ENCODE assay signal across 23 cellular contexts in genomic region chr18:62118324-62118723, GRCh38.
DNase-seq lines count a peak whose midpoint lies in the region; ATAC-seq, FAIRE-seq and TF ChIP-seq lines count a peak whose summit lies in the region.
"Had no signal": no experiment of that assay in that cellular context is flagged by ENCODE, and none has a peak within 500 bp of the region (broad histone marks: within the 10 kb centered on the region; RNA-seq: fewer than 3 reads in every experiment).

No MANE protein-coding gene starts in this region.

- H3K4me2 ChIP-seq in endothelial cell of umbilical vein (ENCODE audit: insufficient read depth, low read length): no peak overlapping the region
- no peak overlapping the region for H3K4me2 ChIP-seq in osteoblast (ENCODE audit: insufficient read depth, low read length)

- POLR2A ChIA-PET in endothelial cell of umbilical vein (lab: Charles Lee): no interaction called here

- ATAC-seq in HG03175 (IDR thresholded peaks at IDR 0.05; ENCODE audit: unreplicated experiment): no peak
- ATAC-seq in GM21515 (IDR thresholded peaks at IDR 0.05; ENCODE audit: unreplicated experiment): no peak
- no peak for ATAC-seq in GM21825 (IDR thresholded peaks at IDR 0.05; ENCODE audit: unreplicated experiment)
- ATAC-seq: activated CD4-positive, CD25-positive, alpha-beta regulatory T cell treated with anti-CD3 and anti-CD28 coated beads, Interleukin-2, amount 50 U/mL, for 24 hours; activated naive CD8-positive, alpha-beta T cell treated with anti-CD3 and anti-CD28 coated beads, Interleukin-2, amount 50 U/mL, for 24 hours; activated T-helper 17 cell treated with anti-CD3 and anti-CD28 coated beads, Interleukin-2, amount 50 U/mL, for 72 hours; natural killer cell; stimulated activated naive B cell treated with anti-CD40 and anti-IgM and Interleukin-4, amounts not matched to agents 10 μg/mL and 1 μg/mL and 100 μg/mL, for 72 hours had no signal

- H3K4me1 ChIP-seq in endothelial cell of umbilical vein (ENCODE audit: control insufficient read depth, extremely low read depth, insufficient read depth, low read length) (peaks cover 7% of the 10 kb centered on the region), osteoblast (ENCODE audit: insufficient read depth, low read length) (peaks cover 13% of the 10 kb centered on the region)

- no peak overlapping the region for H3K9ac ChIP-seq in endothelial cell of umbilical vein (replicated peaks; ENCODE audit: extremely low read depth, insufficient read depth, low read length)

- H3K27me3 ChIP-seq in endothelial cell of umbilical vein (ENCODE audit: control insufficient read depth in 2 of 2, insufficient read depth in 2 of 2, low read length in 2 of 2) (no peaks in the 10 kb centered on the region), osteoblast (ENCODE audit: insufficient read depth, low read length) (no peaks in the 10 kb centered on the region)
- H3K27me3 ChIP-seq: tibial artery had no signal

- H3K79me2 ChIP-seq in endothelial cell of umbilical vein (ENCODE audit: control insufficient read depth, insufficient read depth, low read length) (no peaks in the 10 kb centered on the region), osteoblast (ENCODE audit: insufficient read depth, low read length) (no peaks in the 10 kb centered on the region)

- H3K4me3 ChIP-seq in endothelial cell of umbilical vein (replicated peaks in 1 of 3; ENCODE audit: insufficient read depth in 1 of 3, low read depth in 1 of 3, low read length in 3 of 3) (no peak overlapping the region), osteoblast (ENCODE audit: insufficient read depth, low read length) (no peak overlapping the region)
- H3K4me3 ChIP-seq: tibial artery had no signal

- intact Hi-C loops in endothelial cell of umbilical vein (cut with micrococcal nuclease): no loop called here

- no peaks in the 10 kb centered on the region for H3K36me3 ChIP-seq in endothelial cell of umbilical vein (ENCODE audit: control insufficient read depth in 2 of 2, extremely low read depth in 1 of 2, insufficient read depth in 2 of 2, low read length in 2 of 2)
- H3K36me3 ChIP-seq in osteoblast (ENCODE audit: insufficient read depth, low read length): no peaks in the 10 kb centered on the region

- H2AFZ ChIP-seq in endothelial cell of umbilical vein (ENCODE audit: low read depth, low read length) (no peak overlapping the region), osteoblast (ENCODE audit: low read length) (no peak overlapping the region)

- dilution Hi-C loops in endothelial cell of umbilical vein (cut with MboI; ENCODE audit: extremely low pct_ligation_motif_present, low sequenced_read_pairs): no loop called here

- BruUV-seq in endothelial cell of umbilical vein (replicated peaks; lab: Mats Ljungman, UMichigan): no TSS peak

- no peaks in the 10 kb centered on the region for H4K20me1 ChIP-seq in endothelial cell of umbilical vein (replicated peaks; ENCODE audit: control insufficient read depth, extremely low read depth, insufficient read depth, low read length)
- H4K20me1 ChIP-seq in osteoblast (ENCODE audit: insufficient read depth, low read length): no peaks in the 10 kb centered on the region

- peak; percentile 88 for DNase-seq in EH (ENCODE audit: low read depth)
- DNase-seq in M059J (ENCODE audit: low read depth): peak; percentile 71
- DNase-seq in endothelial cell of umbilical vein (ENCODE audit: low read depth, low spot score): peak; percentile 6
- peak; percentile 10 for DNase-seq in osteoblast (ENCODE audit: insufficient read length, low spot score, missing footprints)
- no peak for DNase-seq in NCI-H2107 treated with DMSO at 0.1 percent for 48 hours (lab: John Stamatoyannopoulos, UW; ENCODE audit: unreplicated experiment)
- DNase-seq: activated naive CD8-positive, alpha-beta T cell treated with anti-CD3 and anti-CD28 coated beads, Interleukin-2, amount 50 U/mL, for 24 hours; C1 segment of cervical spinal cord; mammary epithelial cell; MM.1S; natural killer cell; NCI-H1694 treated with DMSO at 0.1 percent for 48 hours; SHP77 treated with DMSO at 0.1 percent for 48 hours; stimulated activated CD4-positive, alpha-beta T cell treated with anti-CD3 and anti-CD28 coated beads, Interleukin-12 subunit alpha, Interleukin-12 subunit beta, amount 100 ng/mL, for 4 hours; stimulated activated naive B cell treated with anti-CD40 and anti-IgM and Interleukin-4, amounts not matched to agents 10 μg/mL and 1 μg/mL and 100 μg/mL, for 72 hours; T-helper 2 cell; tibial artery had no signal

- CTCF ChIA-PET in endothelial cell of umbilical vein (lab: Charles Lee): interaction anchor here (0.8 to 2.3 kb wide), 5 partner anchors 10 to 482 kb away, joined by 3 to 9 read pairs (median 5); no protein-coding TSS in a partner anchor

- H3K9me3 ChIP-seq in endothelial cell of umbilical vein (replicated peaks; ENCODE audit: control insufficient read depth, insufficient read depth, low read length): no peaks in the 10 kb centered on the region
- no peaks in the 10 kb centered on the region for H3K9me3 ChIP-seq in osteoblast (ENCODE audit: low read depth, low read length)

- H3K27ac ChIP-seq in endothelial cell of umbilical vein (ENCODE audit: insufficient read depth, low read depth, low read length) (no peak overlapping the region), osteoblast (ENCODE audit: low read depth, low read length) (no peak overlapping the region)

- no peak for TF ChIP-seq POLR2A in endothelial cell of umbilical vein (IDR thresholded peaks at IDR 0.05; ENCODE audit: low read depth, low read length)

- no peak for FAIRE-seq in endothelial cell of umbilical vein (lab: Jason Lieb, UNC)
- FAIRE-seq: GM18507, H54 had no signal

- TF ChIP-seq CTCF in endothelial cell of umbilical vein (IDR thresholded peaks at IDR 0.05; ENCODE audit: extremely low read depth in 1 of 2, insufficient read depth in 1 of 2, low read depth in 1 of 2, low read length in 2 of 2) (no peak), osteoblast (IDR thresholded peaks at IDR 0.05; ENCODE audit: extremely low read depth, low read depth, low read length) (no peak)

- H3K9me1 ChIP-seq in endothelial cell of umbilical vein (replicated peaks; ENCODE audit: control insufficient read depth, extremely low read depth, insufficient read depth, low read length): no peaks in the 10 kb centered on the region

TF ChIP-seq in endothelial cell of umbilical vein, 7 proteins besides CTCF, POLR2A, EP300 and RAD21:
- TF ChIP-seq POLR2AphosphoS5 (IDR thresholded peaks at IDR 0.05; ENCODE audit: insufficient read depth, low read depth, low read length) (no peak), MYC (IDR thresholded peaks at IDR 0.05; ENCODE audit: low read depth, low read length) (no peak), JUN (IDR thresholded peaks at IDR 0.05; ENCODE audit: borderline replicate concordance, insufficient read depth, insufficient read length, low read depth) (no peak), MAX (IDR thresholded peaks at IDR 0.05; ENCODE audit: insufficient read depth, insufficient read length) (no peak), GATA2 (IDR thresholded peaks at IDR 0.05; ENCODE audit: insufficient read depth, insufficient read length, low read depth, low read length) (no peak), FOS (IDR thresholded peaks at IDR 0.05; ENCODE audit: borderline replicate concordance, insufficient read depth, low read length) (no peak), EZH2 (IDR thresholded peaks at IDR 0.05; ENCODE audit: borderline replicate concordance, low read depth, low read length, severe bottlenecking) (no peak)
